ENCODE assay signal across 8 cellular contexts in the genomic region with DNA sequence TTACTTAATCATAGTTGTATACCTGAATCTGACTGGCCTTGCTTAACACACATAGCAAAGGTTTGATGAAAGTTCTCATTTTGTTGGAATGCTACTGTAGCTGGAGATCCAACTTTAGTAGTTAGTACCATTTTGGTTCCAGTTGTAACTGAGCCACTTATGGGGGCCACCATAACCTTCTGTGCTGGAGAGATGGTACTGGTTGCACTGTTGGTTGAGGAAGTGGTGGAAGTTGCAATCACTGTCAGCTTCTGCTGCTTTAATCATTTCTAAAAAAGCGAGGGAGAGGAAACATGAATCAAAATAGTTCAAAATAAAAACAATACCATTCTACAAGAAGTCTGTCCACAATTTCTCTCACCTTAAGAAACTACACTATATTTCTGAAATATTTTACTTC. TPM values are rescaled to one million over a fixed set of nuclear protein-coding genes. Genes with fewer than 3 reads are reported as not detected.
DNase-seq lines count a peak whose midpoint lies in the region; ATAC-seq, FAIRE-seq and TF ChIP-seq lines count a peak whose summit lies in the region.
"Not testable (repeated sequence)": the region's sequence is repeated elsewhere in the genome, so short reads cannot be mapped to it uniquely, and the experiment has no call there.

No MANE protein-coding gene starts in this region.

- not testable (repeated sequence) for TF ChIP-seq EP300 in GM12878 (IDR thresholded peaks at IDR 0.05; ENCODE audit: borderline replicate concordance in 1 of 2, control insufficient read depth in 1 of 2, low read depth in 2 of 2, low read length in 2 of 2)

- not testable (repeated sequence) for H3K27ac ChIP-seq in CD4-positive, CD25-positive, alpha-beta regulatory T cell (ENCODE audit: insufficient read depth, low read length, poor library complexity, severe bottlenecking); GM12878 (ENCODE audit: control insufficient read depth, insufficient read depth); keratinocyte (ENCODE audit: control insufficient read depth, insufficient read depth, low read length)
- peak overlapping the region; percentile 57 for H3K27ac ChIP-seq in neutrophil

- H3K9me3 Mint-ChIP-seq in CD4-positive, CD25-positive, alpha-beta regulatory T cell; T-helper 2 cell treated with Interferon-gamma antibody and Interleukin-4, amounts not matched to agents 5 μg/mL and 100 μg/mL, for 36 hours; activated CD8-positive, alpha-beta T cell treated with anti-CD3 and anti-CD28 coated beads, Interleukin-2, amount 10 ng/mL, durations not matched to agents 7 days and 5 days (ENCODE audit: insufficient read depth); activated naive CD4-positive, alpha-beta T cell treated with anti-CD3 and anti-CD28 coated beads for 36 hours: not testable (repeated sequence)

- in situ Hi-C loops in GM12878 (cut with MboI): not testable (repeated sequence)

- not testable (repeated sequence) for H3K9me2 ChIP-seq in Loucy (replicated peaks; ENCODE audit: low read depth, low read length)

- H2AFZ ChIP-seq in Loucy (ENCODE audit: low read length) (peak overlapping the region; percentile 57; the same call in 1 of the 2 replicates), GM12878 (ENCODE audit: control insufficient read depth, low read depth, low read length) (peak overlapping the region; percentile 81), keratinocyte (ENCODE audit: control insufficient read depth, low read length) (peak overlapping the region; percentile 49)

- peak overlapping the region; percentile 17 to 23 (median 20) for H3K27ac Mint-ChIP-seq in CD4-positive, CD25-positive, alpha-beta regulatory T cell
- H3K27ac Mint-ChIP-seq in T-helper 2 cell treated with Interferon-gamma antibody and Interleukin-4, amounts not matched to agents 5 μg/mL and 100 μg/mL, for 36 hours: peak overlapping the region; percentile 12
- peak overlapping the region; percentile 78 for H3K27ac Mint-ChIP-seq in activated CD8-positive, alpha-beta T cell treated with anti-CD3 and anti-CD28 coated beads, Interleukin-2, amount 10 ng/mL, durations not matched to agents 7 days and 5 days
- H3K27ac Mint-ChIP-seq in activated naive CD4-positive, alpha-beta T cell treated with anti-CD3 and anti-CD28 coated beads for 36 hours: peak overlapping the region; percentile 81

- not testable (repeated sequence) for BruUV-seq in GM12878 (replicated peaks; lab: Mats Ljungman, UMichigan)

- peak overlapping the region; percentile 43 for H3K9ac ChIP-seq in Loucy (ENCODE audit: low read depth, low read length, poor library complexity, severe bottlenecking)
- H3K9ac ChIP-seq in GM12878 (ENCODE audit: control insufficient read depth, insufficient read depth, low read length): 0 out of 2 replicates have a peak overlapping the region, but pooled peaks have one; percentile 27
- not testable (repeated sequence) for H3K9ac ChIP-seq in keratinocyte (ENCODE audit: control insufficient read depth, extremely low read depth, insufficient read depth, low read length)

- peaks cover 13% of the 10 kb centered on the region for H3K4me1 ChIP-seq in CD4-positive, CD25-positive, alpha-beta regulatory T cell (ENCODE audit: control insufficient read depth, insufficient read depth, low read length, poor library complexity, severe bottlenecking)
- H3K4me1 ChIP-seq in Loucy (ENCODE audit: insufficient read depth, low read length, poor library complexity, severe bottlenecking) (peaks cover 26% of the 10 kb centered on the region), neutrophil (ENCODE audit: control insufficient read depth in 1 of 2, insufficient read depth in 1 of 2, low read depth in 1 of 2, low read length in 1 of 2) (peaks cover 31 to 33% of the 10 kb centered on the region in 2 experiments)
- not testable (repeated sequence) for H3K4me1 ChIP-seq in GM12878 (ENCODE audit: control insufficient read depth, insufficient read depth, low read length); keratinocyte (ENCODE audit: control insufficient read depth, extremely low read depth, insufficient read depth, low read length)

- not testable (repeated sequence) for H3K79me2 ChIP-seq in Loucy (ENCODE audit: insufficient read depth, low read length); GM12878 (ENCODE audit: control insufficient read depth, insufficient read depth, low read length); keratinocyte (ENCODE audit: control insufficient read depth, insufficient read depth, low read length)

- H3K27me3 ChIP-seq in CD4-positive, CD25-positive, alpha-beta regulatory T cell (ENCODE audit: control insufficient read depth, insufficient read depth, low read length); Loucy (ENCODE audit: insufficient read depth, low read length, poor library complexity, severe bottlenecking); GM12878 (replicated peaks in 1 of 2; ENCODE audit: control insufficient read depth in 2 of 2, insufficient read depth in 2 of 2, low read length in 1 of 2); keratinocyte (ENCODE audit: control insufficient read depth, extremely low read depth, insufficient read depth, low read length); neutrophil: not testable (repeated sequence)

- RAD21 ChIA-PET in GM12878 (lab: Charles Lee; ENCODE audit: unreplicated experiment): not testable (repeated sequence)

- not testable (repeated sequence) for H3K36me3 Mint-ChIP-seq in CD4-positive, CD25-positive, alpha-beta regulatory T cell; T-helper 2 cell treated with Interferon-gamma antibody and Interleukin-4, amounts not matched to agents 5 μg/mL and 100 μg/mL, for 36 hours (ENCODE audit: low read depth); activated CD8-positive, alpha-beta T cell treated with anti-CD3 and anti-CD28 coated beads, Interleukin-2, amount 10 ng/mL, durations not matched to agents 7 days and 5 days (ENCODE audit: low read depth); activated naive CD4-positive, alpha-beta T cell treated with anti-CD3 and anti-CD28 coated beads for 36 hours (ENCODE audit: low read depth)

- DNase-seq in CD4-positive, CD25-positive, alpha-beta regulatory T cell: peak in 1 of 3 donors; percentile 29
- DNase-seq in T-helper 2 cell treated with Interferon-gamma antibody and Interleukin-4, amounts not matched to agents 5 μg/mL and 100 μg/mL, for 36 hours (ENCODE audit: low spot score); activated naive CD4-positive, alpha-beta T cell treated with anti-CD3 and anti-CD28 coated beads for 36 hours; GM12878 (ENCODE audit: low read depth, low spot score); keratinocyte (ENCODE audit: low read depth, low spot score): not testable (repeated sequence)
- peak; percentile 21 for DNase-seq in activated CD8-positive, alpha-beta T cell treated with anti-CD3 and anti-CD28 coated beads, Interleukin-2, amount 10 ng/mL, durations not matched to agents 7 days and 5 days

- intact Hi-C loops in activated naive CD4-positive, alpha-beta T cell treated with anti-CD3 and anti-CD28 coated beads for 36 hours (cut with micrococcal nuclease): loop anchor here (1.0 to 5.0 kb wide), 2 partner anchors 20 to 785 kb away; partner anchors contain the start of gene EVI2A
- intact Hi-C loops in GM12878 (cut with micrococcal nuclease; ENCODE audit: unreplicated experiment): not testable (repeated sequence)

- H3K9me3 ChIP-seq in CD4-positive, CD25-positive, alpha-beta regulatory T cell (ENCODE audit: control insufficient read depth in 2 of 2, low read length in 2 of 2); Loucy (ENCODE audit: insufficient read depth, low read depth, low read length); GM12878 (replicated peaks; ENCODE audit: control insufficient read depth, insufficient read depth, low read length); keratinocyte (ENCODE audit: control insufficient read depth, low read depth, low read length); neutrophil: not testable (repeated sequence)

- H3K4me3 ChIP-seq in CD4-positive, CD25-positive, alpha-beta regulatory T cell (ENCODE audit: low read depth, low read length): peak overlapping the region; percentile 19
- H3K4me3 ChIP-seq in Loucy (ENCODE audit: low read length, poor library complexity, severe bottlenecking) (peak overlapping the region; percentile 45), neutrophil (ENCODE audit: low read depth in 1 of 2, low read length in 1 of 2) (peak overlapping the region in 1 of 2 experiments; percentile 21)
- not testable (repeated sequence) for H3K4me3 ChIP-seq in GM12878; keratinocyte (ENCODE audit: control insufficient read depth in 2 of 3, extremely low read depth in 1 of 3, insufficient read depth in 2 of 3, low read depth in 1 of 3, low read length in 3 of 3)

- TF ChIP-seq CTCF in Loucy (conservative IDR thresholded peaks at IDR 0.05; ENCODE audit: low read length); GM12878 (IDR thresholded peaks at IDR 0.05 in 2 of 3, conservative IDR thresholded peaks at IDR 0.05 in 1 of 3; ENCODE audit: control insufficient read depth in 2 of 3, extremely low read depth in 1 of 3, insufficient read depth in 1 of 3, low read depth in 3 of 3, low read length in 3 of 3); keratinocyte (optimal IDR thresholded peaks at IDR 0.05 in 1 of 3, IDR thresholded peaks at IDR 0.05 in 1 of 3, conservative IDR thresholded peaks at IDR 0.05 in 1 of 3; ENCODE audit: extremely low read depth in 1 of 3, insufficient read depth in 2 of 3, low read length in 3 of 3); neutrophil (IDR thresholded peaks at IDR 0.05): not testable (repeated sequence)

- SMC1A ChIA-PET in GM12878 (lab: Charles Lee; ENCODE audit: uncharacterized antibody, unreplicated experiment): interaction anchor here (1.2 to 1.7 kb wide), 2 partner anchors 18 to 22 kb away, joined by 3 to 4 read pairs; no protein-coding TSS in a partner anchor

- H3K27me3 Mint-ChIP-seq in CD4-positive, CD25-positive, alpha-beta regulatory T cell; T-helper 2 cell treated with Interferon-gamma antibody and Interleukin-4, amounts not matched to agents 5 μg/mL and 100 μg/mL, for 36 hours (ENCODE audit: low read depth); activated CD8-positive, alpha-beta T cell treated with anti-CD3 and anti-CD28 coated beads, Interleukin-2, amount 10 ng/mL, durations not matched to agents 7 days and 5 days (ENCODE audit: low read depth); activated naive CD4-positive, alpha-beta T cell treated with anti-CD3 and anti-CD28 coated beads for 36 hours (ENCODE audit: low read depth): not testable (repeated sequence)

- not testable (repeated sequence) for H3F3A ChIP-seq in Loucy (ENCODE audit: low read depth)

- not testable (repeated sequence) for TF ChIP-seq POLR2A in GM12878 (IDR thresholded peaks at IDR 0.05; ENCODE audit: low read depth, low read length)

- CTCF ChIA-PET in activated CD8-positive, alpha-beta T cell treated with anti-CD3 and anti-CD28 coated beads, Interleukin-2, amount 10 ng/mL, durations not matched to agents 7 days and 5 days (lab: Charles Lee): interaction anchor here (1.0 to 1.3 kb wide), 4 partner anchors 10 to 98 kb away, joined by 3 to 4 read pairs (median 4); no protein-coding TSS in a partner anchor
- CTCF ChIA-PET in activated naive CD4-positive, alpha-beta T cell treated with anti-CD3 and anti-CD28 coated beads for 36 hours (lab: Charles Lee): interaction anchor here (0.8 to 2.0 kb wide), 3 partner anchors 29 to 100 kb away, joined by 3 to 7 read pairs (median 4); partner anchors contain the start of genes LRRC37B and RHOT1
- CTCF ChIA-PET in GM12878 (lab: Yijun Ruan, JAX): interaction anchor here (1.5 kb wide), 1 partner anchor 32 kb away, joined by 3 read pairs; no protein-coding TSS in a partner anchor

- H3K4me2 ChIP-seq in Loucy (ENCODE audit: low read depth, low read length, poor library complexity, severe bottlenecking): peak overlapping the region; percentile 63
- peak overlapping the region; percentile 64; the same call in 1 of the 2 replicates for H3K4me2 ChIP-seq in GM12878 (ENCODE audit: control insufficient read depth, insufficient read depth)
- H3K4me2 ChIP-seq in keratinocyte (ENCODE audit: control insufficient read depth, extremely low read depth, insufficient read depth, low read depth, low read length): not testable (repeated sequence)

- ATAC-seq in CD4-positive, CD25-positive, alpha-beta regulatory T cell (ENCODE audit: low read depth in 2 of 2); GM12878: not testable (repeated sequence)
- peak; percentile 41 for ATAC-seq in activated CD8-positive, alpha-beta T cell treated with anti-CD3 and anti-CD28 coated beads, Interleukin-2, amount 10 ng/mL, durations not matched to agents 7 days and 5 days

- not testable (repeated sequence) for TF ChIP-seq RAD21 in GM12878 (IDR thresholded peaks at IDR 0.05; ENCODE audit: insufficient read depth, low read depth, low read length)

- peak overlapping the region in 1 of 4 donors; percentile 43 for H3K4me3 Mint-ChIP-seq in CD4-positive, CD25-positive, alpha-beta regulatory T cell
- not testable (repeated sequence) for H3K4me3 Mint-ChIP-seq in T-helper 2 cell treated with Interferon-gamma antibody and Interleukin-4, amounts not matched to agents 5 μg/mL and 100 μg/mL, for 36 hours; activated CD8-positive, alpha-beta T cell treated with anti-CD3 and anti-CD28 coated beads, Interleukin-2, amount 10 ng/mL, durations not matched to agents 7 days and 5 days
- peak overlapping the region; percentile 50 for H3K4me3 Mint-ChIP-seq in activated naive CD4-positive, alpha-beta T cell treated with anti-CD3 and anti-CD28 coated beads for 36 hours

- POLR2A ChIA-PET in activated CD8-positive, alpha-beta T cell treated with anti-CD3 and anti-CD28 coated beads, Interleukin-2, amount 10 ng/mL, durations not matched to agents 7 days and 5 days (lab: Charles Lee): interaction anchor here (1.4 kb wide), 1 partner anchor 20 kb away, joined by 5 read pairs; no protein-coding TSS in a partner anchor
- POLR2A ChIA-PET in GM12878 (lab: Charles Lee): not testable (repeated sequence)

- H4K20me1 ChIP-seq in Loucy (ENCODE audit: insufficient read depth, low read length, poor library complexity, severe bottlenecking); GM12878 (ENCODE audit: control insufficient read depth, insufficient read depth); keratinocyte (ENCODE audit: control insufficient read depth, extremely low read depth, insufficient read depth, low read length): not testable (repeated sequence)

- peaks cover 6 to 33% (median 14%) of the 10 kb centered on the region in 4 donors for H3K4me1 Mint-ChIP-seq in CD4-positive, CD25-positive, alpha-beta regulatory T cell
- H3K4me1 Mint-ChIP-seq in T-helper 2 cell treated with Interferon-gamma antibody and Interleukin-4, amounts not matched to agents 5 μg/mL and 100 μg/mL, for 36 hours (ENCODE audit: low read depth): peaks cover 24% of the 10 kb centered on the region
- H3K4me1 Mint-ChIP-seq in activated CD8-positive, alpha-beta T cell treated with anti-CD3 and anti-CD28 coated beads, Interleukin-2, amount 10 ng/mL, durations not matched to agents 7 days and 5 days (ENCODE audit: low read depth): peaks cover 51% of the 10 kb centered on the region
- peaks cover 41% of the 10 kb centered on the region for H3K4me1 Mint-ChIP-seq in activated naive CD4-positive, alpha-beta T cell treated with anti-CD3 and anti-CD28 coated beads for 36 hours (ENCODE audit: low read depth)

- not testable (repeated sequence) for H3K9me1 ChIP-seq in keratinocyte (ENCODE audit: control insufficient read depth, extremely low read depth, insufficient read depth, low read length)

- dilution Hi-C loops in keratinocyte (cut with MboI; ENCODE audit: extremely low pct_ligation_motif_present, low sequenced_read_pairs): not testable (repeated sequence)

- FAIRE-seq in GM12878 (lab: Jason Lieb, UNC); keratinocyte (lab: Jason Lieb, UNC): not testable (repeated sequence)

- 78% methylated on average over 1 of the region's 1 CpG for WGBS in GM12878 (ENCODE audit: insufficient coverage, insufficient replicate concordance, low lambda C conversion rate, missing lambda C conversion rate)

- not testable (repeated sequence) for H3K36me3 ChIP-seq in CD4-positive, CD25-positive, alpha-beta regulatory T cell (ENCODE audit: control insufficient read depth, insufficient read depth, low read length); Loucy (ENCODE audit: insufficient read depth, low read length); GM12878 (ENCODE audit: control insufficient read depth in 2 of 2, insufficient read depth in 2 of 2, low read length in 1 of 2); keratinocyte (ENCODE audit: control insufficient read depth in 2 of 2, extremely low read depth in 1 of 2, insufficient read depth in 2 of 2, low read length in 2 of 2); neutrophil

RNA-seq across cellular contexts. Expression of gene RHOT1, which starts 35.1 kb away (rescaled TPM):
- total RNA-seq in CD4-positive, CD25-positive, alpha-beta regulatory T cell: 22.9 TPM
- polyA plus RNA-seq in CD4-positive, CD25-positive, alpha-beta regulatory T cell: 10 to 100 TPM; 22.2 to 28.7 (median 27.6) TPM
- 10 to 100 TPM; 29.9 to 31.4 TPM for total RNA-seq in activated CD8-positive, alpha-beta T cell treated with anti-CD3 and anti-CD28 coated beads, Interleukin-2, amount 10 ng/mL, durations not matched to agents 7 days and 5 days
- total RNA-seq in activated naive CD4-positive, alpha-beta T cell treated with anti-CD3 and anti-CD28 coated beads for 36 hours: 10 to 100 TPM; 23.0 to 23.7 TPM
- 87.0 and 88.0 TPM in 2 replicates for total RNA-seq in GM12878 (2013; cell fraction: nucleolus; rRNA removed)
- total RNA-seq in GM12878 (2014; rRNA removed) (20.5 and 29.8 TPM in 2 replicates), GM12878 (2014; rRNA removed; fragmentation: Illumina TruSeq; extraction: Trizol) (26.5 and 30.8 TPM in 2 replicates), GM12878 (2021) (16.5 and 16.8 TPM in 2 replicates)
- 9.1 TPM for polyA plus RNA-seq in GM12878 (2011; ENCODE audit: low read depth)
- polyA plus RNA-seq in GM12878 (2011; rRNA removed) (68.2 and 111 TPM in 2 replicates), GM12878 (2014; fragmentation: Illumina TruSeq; extraction: Trizol) (25.0 and 29.3 TPM in 2 replicates), GM12878 (2014; fragmentation: Nextera tagmentation; extraction: Ambion mirVana) (10 to 100 TPM; 13.3 to 14.1 TPM), GM12878 (2014; rRNA removed) (13.8 and 17.7 TPM in 2 replicates), GM12878 (2016; fragmentation: Nextera tagmentation; extraction: Ambion mirVana) (10 to 100 TPM; 25.7 to 27.1 TPM), keratinocyte (19.6 to 50.4 TPM (median 34.5 TPM) in 3 replicates)
- 25.1 and 35.3 TPM in 2 replicates for polyA plus RNA-seq in GM12878 (2011; cell fraction: cytosol; rRNA removed)
- 30.3 and 31.3 TPM in 2 replicates for polyA plus RNA-seq in GM12878 (2011; cell fraction: nucleus; rRNA removed)
- polyA plus RNA-seq in GM12878 (2012): 10.0 and 18.1 TPM in 2 replicates
- 31.3 and 48.3 TPM in 2 replicates for polyA minus RNA-seq in GM12878 (2011; rRNA and poly(A)+ RNA removed)
- polyA minus RNA-seq in GM12878 (2011; cell fraction: cytosol; rRNA and poly(A)+ RNA removed): 16.3 and 23.5 TPM in 2 replicates
- polyA minus RNA-seq in GM12878 (2011; cell fraction: nucleus; rRNA and poly(A)+ RNA removed): 25.8 and 33.3 TPM in 2 replicates
- polyA plus RNA-seq in keratinocyte (2011; ENCODE audit: low read depth): 19.9 TPM
- polyA plus RNA-seq in keratinocyte (2011; cell fraction: cytosol; rRNA removed): 28.2 and 65.7 TPM in 2 replicates
- 28.5 and 35.8 TPM in 2 replicates for polyA plus RNA-seq in keratinocyte (2011; cell fraction: nucleus; rRNA removed)
- 12.2 and 22.5 TPM in 2 replicates for polyA plus RNA-seq in keratinocyte (2012; ENCODE audit: low replicate concordance)
- 3.4 to 44.8 TPM (median 25.4 TPM) in 3 replicates for polyA minus RNA-seq in keratinocyte
- polyA minus RNA-seq in keratinocyte (2011; cell fraction: cytosol; rRNA and poly(A)+ RNA removed): 28.6 TPM
- 16.5 and 34.3 TPM in 2 replicates for polyA minus RNA-seq in keratinocyte (2011; cell fraction: nucleus; rRNA and poly(A)+ RNA removed)

Comparison
In these comparisons a context has a peak if more than half of its experiments do, and no peak if none do; other contexts are left out.
1. H3K27ac Mint-ChIP-seq: peak in every context shown above with its lines; median percentile 81 in activated naive CD4-positive, alpha-beta T cell treated with anti-CD3 and anti-CD28 coated beads for 36 hours; 78 in activated CD8-positive, alpha-beta T cell treated with anti-CD3 and anti-CD28 coated beads, Interleukin-2, amount 10 ng/mL, durations not matched to agents 7 days and 5 days; 20 in CD4-positive, CD25-positive, alpha-beta regulatory T cell; 12 in T-helper 2 cell treated with Interferon-gamma antibody and Interleukin-4, amounts not matched to agents 5 μg/mL and 100 μg/mL, for 36 hours.